Comparison of ENCODE assay signal across 31 cellular contexts in genomic region chr13:27709779-27710178, GRCh38.
"Had no signal": no experiment of that assay in that cellular context is flagged by ENCODE, and none has a peak within 500 bp of the region (broad histone marks: within the 10 kb centered on the region; RNA-seq: fewer than 3 reads in every experiment).

No MANE protein-coding gene starts in this region.

- H2AFZ ChIP-seq: neural progenitor cell, parathyroid adenoma had no signal

- H3K4me2 ChIP-seq: neural progenitor cell, smooth muscle cell had no signal

- H3K27me3 ChIP-seq: neural progenitor cell, ovary, testis, tibial artery, upper lobe of right lung had no signal

- H3K36me3 ChIP-seq: neural progenitor cell, ovary, spleen, suprapubic skin, tibial artery, transverse colon, upper lobe of right lung, uterus had no signal

- H3K4me3 Mint-ChIP-seq: natural killer cell; nephron; neural progenitor cell; stimulated activated memory B cell treated with anti-CD40 and anti-IgM and Interleukin-4, amounts not matched to agents 10 μg/mL and 1 μg/mL and 100 μg/mL, for 72 hours; stimulated activated naive CD8-positive, alpha-beta T cell treated with anti-CD3 and anti-CD28 coated beads, Interleukin-15, amount 100 ng/mL, for 72 hours; type B pancreatic cell had no signal

- ATAC-seq: natural killer cell; psoas muscle; right cardiac atrium; sciatic nerve; stimulated activated memory B cell treated with anti-CD40 and anti-IgM and Interleukin-4, amounts not matched to agents 10 μg/mL and 1 μg/mL and 100 μg/mL, for 72 hours; stimulated activated naive CD8-positive, alpha-beta T cell treated with anti-CD3 and anti-CD28 coated beads, Interleukin-15, amount 100 ng/mL, for 72 hours; stimulated activated naive CD8-positive, alpha-beta T cell treated with anti-CD3 and anti-CD28 coated beads, Interleukin-15, Interleukin-2, amounts not matched to agents 100 U/mL and 50 U/mL, for 24 hours; upper lobe of right lung had no signal

- H3K27ac ChIP-seq: neural progenitor cell, ovary, parathyroid adenoma, psoas muscle, skin epidermis, spleen, suprapubic skin, testis, tibial artery, transverse colon, upper lobe of right lung, uterus had no signal

- H3K4me1 Mint-ChIP-seq: nephron; neural progenitor cell; stimulated activated memory B cell treated with anti-CD40 and anti-IgM and Interleukin-4, amounts not matched to agents 10 μg/mL and 1 μg/mL and 100 μg/mL, for 72 hours had no signal

- H3K27ac Mint-ChIP-seq: natural killer cell; nephron; neural progenitor cell; progenitor cell of endocrine pancreas; stimulated activated memory B cell treated with anti-CD40 and anti-IgM and Interleukin-4, amounts not matched to agents 10 μg/mL and 1 μg/mL and 100 μg/mL, for 72 hours; stimulated activated naive CD8-positive, alpha-beta T cell treated with anti-CD3 and anti-CD28 coated beads, Interleukin-15, amount 100 ng/mL, for 72 hours; type B pancreatic cell had no signal

- H3K4me1 ChIP-seq: neural progenitor cell, parathyroid adenoma, psoas muscle, spleen, suprapubic skin, testis, tibial artery, transverse colon, upper lobe of right lung, uterus had no signal

- H3K4me3 ChIP-seq: neural progenitor cell, ovary, psoas muscle, skin epidermis, smooth muscle cell, spleen, suprapubic skin, testis, tibial artery, transverse colon, upper lobe of right lung, uterus had no signal

- H3K9me3 Mint-ChIP-seq: natural killer cell had no signal

- H3K79me2 ChIP-seq: parathyroid adenoma had no signal

- DNase-seq: natural killer cell; occipital lobe; ovary; posterior cingulate gyrus; psoas muscle; right cardiac atrium; spleen; stimulated activated CD4-positive, alpha-beta T cell treated with anti-CD3 and anti-CD28 coated beads, Interleukin-12 subunit alpha, Interleukin-12 subunit beta, amount 100 ng/mL, for 4 hours; stimulated activated CD4-positive, alpha-beta T cell treated with anti-CD3 and anti-CD28 coated beads, Interleukin-1b, Interleukin-23, amount 100 ng/mL, for 48 hours; stimulated activated CD4-positive, alpha-beta T cell treated with anti-CD3 and anti-CD28 coated beads, Interleukin-4, amount 100 ng/mL, for 1 hour; stimulated activated CD4-positive, alpha-beta T cell treated with anti-CD3 and anti-CD28 coated beads, Interleukin-4, amount 100 ng/mL, for 4 hours; stimulated activated CD8-positive, alpha-beta memory T cell treated with anti-CD3 and anti-CD28 coated beads, Interleukin-4, amount 100 ng/mL, for 48 hours; stimulated activated naive CD4-positive, alpha-beta T cell; stimulated activated naive CD8-positive, alpha-beta T cell treated with anti-CD3 and anti-CD28 coated beads, Interleukin-15, amount 100 ng/mL, for 72 hours; stimulated activated naive CD8-positive, alpha-beta T cell treated with anti-CD3 and anti-CD28 coated beads, Interleukin-15, Interleukin-2, amounts not matched to agents 100 U/mL and 50 U/mL, for 24 hours; substantia nigra; testis; tibial artery; transverse colon; upper lobe of right lung; uterus had no signal

- H3K36me3 Mint-ChIP-seq: natural killer cell, neural progenitor cell, type B pancreatic cell had no signal
